In genomic region chr7:30353932-30354607, GRCh38 we compare ENCODE assay signal across 19 cellular contexts.
"Had no signal": no experiment of that assay in that cellular context is flagged by ENCODE, and none has a peak within 500 bp of the region (broad histone marks: within the 10 kb centered on the region; RNA-seq: fewer than 3 reads in every experiment).

No MANE protein-coding gene starts in this region.

- ATAC-seq: esophagus mucosa, gastrocnemius medialis, left colon, mucosa of descending colon, natural killer cell had no signal

- H3K4me1 Mint-ChIP-seq: neural crest cell had no signal

- DNase-seq: effector memory CD4-positive, alpha-beta T cell; gastrocnemius medialis; glutamatergic neuron; left colon; mucosa of descending colon; natural killer cell; nucleus accumbens; ovary; sigmoid colon; stimulated activated naive CD4-positive, alpha-beta T cell; stomach; substantia nigra; transverse colon had no signal

- H3K36me3 ChIP-seq: gastrocnemius medialis, ovary, right atrium auricular region, sigmoid colon had no signal

- FAIRE-seq: endometrium had no signal

- H3K9me3 Mint-ChIP-seq: natural killer cell had no signal

- H3K4me3 ChIP-seq: gastrocnemius medialis, mucosa of descending colon, ovary, right atrium auricular region, sigmoid colon, skin epidermis, stomach, thoracic aorta, transverse colon had no signal

- H3K9me3 ChIP-seq: gastrocnemius medialis, mucosa of descending colon, ovary, right atrium auricular region, sigmoid colon, stomach, thoracic aorta, transverse colon had no signal

- H3K27me3 ChIP-seq: gastrocnemius medialis, ovary, right atrium auricular region, sigmoid colon, stomach, transverse colon had no signal

- H3K27ac ChIP-seq: gastrocnemius medialis, ovary, right atrium auricular region, sigmoid colon, skin epidermis, stomach, thoracic aorta, transverse colon had no signal

- H3K4me3 Mint-ChIP-seq: natural killer cell, neural crest cell had no signal
